19 cellular contexts compared by ENCODE assay signal in the genomic region with DNA sequence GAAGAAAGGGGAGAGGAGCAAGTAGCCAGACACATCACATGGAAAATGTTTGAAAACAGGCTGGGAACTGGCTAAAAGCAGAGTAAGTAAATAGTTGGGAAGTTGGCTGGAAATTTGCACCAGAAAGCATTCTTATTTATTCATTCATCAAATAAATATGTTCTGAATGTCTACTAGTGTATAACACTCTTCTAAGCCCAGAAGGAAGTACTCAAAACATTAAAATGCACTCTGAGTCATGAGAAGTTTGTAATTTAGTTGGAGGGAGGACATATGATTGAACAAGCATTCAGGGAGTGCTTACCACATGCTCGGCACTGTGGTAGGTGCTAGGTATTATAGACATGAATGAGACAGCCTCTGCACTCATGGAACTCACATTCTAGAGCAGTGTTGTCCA. TPM values are rescaled to one million over a fixed set of nuclear protein-coding genes. Genes with fewer than 3 reads are reported as not detected.
DNase-seq lines count a peak whose midpoint lies in the region; ATAC-seq and TF ChIP-seq lines count a peak whose summit lies in the region.
"Had no signal": no experiment of that assay in that cellular context is flagged by ENCODE, and none has a peak within 500 bp of the region (broad histone marks: within the 10 kb centered on the region; RNA-seq: fewer than 3 reads in every experiment).

No MANE protein-coding gene starts in this region.

- H4K91ac ChIP-seq in trophoblast cell (ENCODE audit: low read depth, low read length): no peak overlapping the region

- no peak overlapping the region for H2BK12ac ChIP-seq in trophoblast cell (ENCODE audit: low read length)

- H3K27ac ChIP-seq in trophoblast cell (ENCODE audit: low read depth, low read length): no peak overlapping the region
- no peak overlapping the region for H3K27ac ChIP-seq in ascending aorta
- no peak overlapping the region for H3K27ac ChIP-seq in left ventricle myocardium inferior (replicated peaks)
- H3K27ac ChIP-seq: colonic mucosa, gastrocnemius medialis had no signal

- no peak overlapping the region for H2AFZ ChIP-seq in trophoblast cell (ENCODE audit: insufficient read depth, low read length, poor library complexity)

- no peak overlapping the region for H4K12ac ChIP-seq in trophoblast cell (ENCODE audit: low read depth, low read length)

- no peaks in the 10 kb centered on the region for H3K36me3 ChIP-seq in adipocyte (ENCODE audit: control insufficient read depth, insufficient read depth, low read length, severe bottlenecking)
- H3K36me3 ChIP-seq in trophoblast cell (ENCODE audit: control insufficient read depth in 1 of 2, insufficient read depth in 2 of 2, low read length in 2 of 2): no peaks in the 10 kb centered on the region
- no peaks in the 10 kb centered on the region for H3K36me3 ChIP-seq in ascending aorta
- no peaks in the 10 kb centered on the region for H3K36me3 ChIP-seq in left ventricle myocardium inferior
- H3K36me3 ChIP-seq: colonic mucosa, gastrocnemius medialis had no signal

- no peak overlapping the region for H4K8ac ChIP-seq in trophoblast cell (ENCODE audit: low read depth, low read length)

- H3K79me1 ChIP-seq in trophoblast cell (ENCODE audit: low read length): no peaks in the 10 kb centered on the region

- H3K79me2 ChIP-seq in trophoblast cell (ENCODE audit: control insufficient read depth, insufficient read depth, low read length, poor library complexity): no peaks in the 10 kb centered on the region

- H3K23ac ChIP-seq in trophoblast cell (ENCODE audit: low read length): no peak overlapping the region

- TF ChIP-seq CTCF in ascending aorta (IDR thresholded peaks at IDR 0.05) (no peak), left ventricle myocardium inferior (IDR thresholded peaks at IDR 0.05; ENCODE audit: borderline replicate concordance) (no peak)

- no peak overlapping the region for H3K9ac ChIP-seq in adipocyte (ENCODE audit: low read length)
- no peak overlapping the region for H3K9ac ChIP-seq in trophoblast cell (ENCODE audit: low read length)

- WGBS in trophoblast cell (ENCODE audit: extremely low coverage, insufficient coverage, insufficient read length): no CpG with 5 or more reads among the region's 1 CpG

- H3K9me3 ChIP-seq in adipocyte (ENCODE audit: control insufficient read depth, low read length): no peaks in the 10 kb centered on the region
- peaks cover 2% of the 10 kb centered on the region for H3K9me3 ChIP-seq in trophoblast cell (ENCODE audit: insufficient read depth, low read depth, low read length)
- H3K9me3 ChIP-seq in ascending aorta: no peaks in the 10 kb centered on the region
- no peaks in the 10 kb centered on the region for H3K9me3 ChIP-seq in left ventricle myocardium inferior (replicated peaks)
- H3K9me3 ChIP-seq: colonic mucosa, gastrocnemius medialis had no signal

- H3K4me1 ChIP-seq in adipocyte (ENCODE audit: control insufficient read depth, insufficient read depth, low read length) (peaks cover 10% of the 10 kb centered on the region), trophoblast cell (ENCODE audit: control insufficient read depth in 1 of 2, insufficient read depth in 2 of 2, low read length in 2 of 2) (no peaks in the 10 kb centered on the region), ascending aorta (no peaks in the 10 kb centered on the region), left ventricle myocardium inferior (no peaks in the 10 kb centered on the region)
- H3K4me1 ChIP-seq: colonic mucosa, gastrocnemius medialis had no signal

- DNase-seq in ELR (ENCODE audit: low read depth) (peak; percentile 86), adipocyte (ENCODE audit: low read depth) (peak; percentile 87), fibroblast of the conjunctiva (ENCODE audit: low read depth) (peak; percentile 29), trophoblast cell (peak; percentile 42 to 72), ascending aorta (ENCODE audit: low spot score in 2 of 2) (no peak), cardiac septum (ENCODE audit: low spot score) (no peak), left ventricle myocardium inferior (no peak)
- DNase-seq: activated T-cell treated with anti-CD3 and anti-CD28 coated beads, Interleukin-2, amount 50 U/mL, for 1 hour; colonic mucosa; gastrocnemius medialis; NCI-H1436 treated with DMSO at 0.1 percent for 48 hours; NCI-H526 treated with DMSO at 0.1 percent for 48 hours; right cardiac atrium; stimulated activated CD4-positive, alpha-beta T cell treated with anti-CD3 and anti-CD28 coated beads, Interleukin-2, amount 100 ng/mL, for 48 hours had no signal

- no peak overlapping the region for H3K18ac ChIP-seq in trophoblast cell (ENCODE audit: low read length)

- H2AK5ac ChIP-seq in trophoblast cell (ENCODE audit: low read length): no peak overlapping the region

- H2BK5ac ChIP-seq in trophoblast cell (ENCODE audit: low read depth, low read length, poor library complexity): no peak overlapping the region

- no peak overlapping the region for H3K4ac ChIP-seq in trophoblast cell (ENCODE audit: low read depth, low read length)

- H3K4me2 ChIP-seq in trophoblast cell (ENCODE audit: low read length): no peak overlapping the region

- H2BK120ac ChIP-seq in trophoblast cell (ENCODE audit: insufficient read depth, low read length, poor library complexity): no peak overlapping the region

- intact Hi-C loops in ascending aorta (cut with DNase I) (no loop called here), cardiac septum (cut with DNase I) (no loop called here), left ventricle myocardium inferior (cut with micrococcal nuclease) (no loop called here)

- no peak for ATAC-seq in HG02588 (IDR thresholded peaks at IDR 0.05; ENCODE audit: unreplicated experiment)
- ATAC-seq: gastrocnemius medialis; natural killer cell treated with Interleukin-12 subunit alpha and Interleukin-12 subunit beta and Interleukin-15 and Interleukin-18, amount 100 ng/mL, for 72 hours; right cardiac atrium had no signal

- no peak overlapping the region for H3K4me3 ChIP-seq in adipocyte (ENCODE audit: low read length)
- no peak overlapping the region for H3K4me3 ChIP-seq in trophoblast cell (ENCODE audit: low read depth, low read length)
- no peak overlapping the region for H3K4me3 ChIP-seq in ascending aorta
- no peak overlapping the region for H3K4me3 ChIP-seq in left ventricle myocardium inferior
- H3K4me3 ChIP-seq: colonic mucosa, gastrocnemius medialis had no signal

- no peak overlapping the region for H3K14ac ChIP-seq in trophoblast cell (ENCODE audit: low read length)

- H3K27me3 ChIP-seq in adipocyte (replicated peaks; ENCODE audit: control insufficient read depth, insufficient read depth, low read length) (no peaks in the 10 kb centered on the region), trophoblast cell (ENCODE audit: insufficient read depth, low read length) (no peaks in the 10 kb centered on the region), ascending aorta (no peaks in the 10 kb centered on the region), left ventricle myocardium inferior (ENCODE audit: low read depth) (peaks cover 2% of the 10 kb centered on the region)
- H3K27me3 ChIP-seq: colonic mucosa, gastrocnemius medialis had no signal

RNA-seq across cellular contexts. Expression of gene CNNM1, which starts 37.0 kb away (rescaled TPM):
- under 0.01 and 0.01 TPM in 2 replicates for polyA plus RNA-seq in trophoblast cell (2013)
- total RNA-seq in ascending aorta (not detected), cardiac septum (0.22 TPM), left ventricle myocardium inferior (0.19 TPM)
- total RNA-seq: gastrocnemius medialis; natural killer cell treated with Interleukin-12 subunit alpha and Interleukin-12 subunit beta and Interleukin-15 and Interleukin-18, amount 100 ng/mL, for 72 hours had no signal
- polyA plus RNA-seq: CD14-positive monocyte had no signal

RNA-seq across cellular contexts. Expression of gene HPSE2, which starts 56.5 kb away (rescaled TPM):
- polyA plus RNA-seq in trophoblast cell (2013): 0.03 TPM in 2 replicates
- total RNA-seq in ascending aorta: not detected
- total RNA-seq in cardiac septum: 0.16 TPM
- total RNA-seq in left ventricle myocardium inferior: not detected
- total RNA-seq: kidney epithelial cell; natural killer cell treated with Interleukin-12 subunit alpha and Interleukin-12 subunit beta and Interleukin-15 and Interleukin-18, amount 100 ng/mL, for 72 hours; right cardiac atrium; RPMI7951 had no signal
- polyA plus RNA-seq: CD14-positive monocyte had no signal

Comparison
In these comparisons a context has a peak if more than half of its experiments do, and no peak if none do; other contexts are left out.
1. DNase-seq: peak in ELR (single experiment), adipocyte (single experiment), fibroblast of the conjunctiva (single experiment) and trophoblast cell (2 of 2); none in ascending aorta (0 of 2), cardiac septum (single experiment) and left ventricle myocardium inferior (single experiment).